In the genomic region with DNA sequence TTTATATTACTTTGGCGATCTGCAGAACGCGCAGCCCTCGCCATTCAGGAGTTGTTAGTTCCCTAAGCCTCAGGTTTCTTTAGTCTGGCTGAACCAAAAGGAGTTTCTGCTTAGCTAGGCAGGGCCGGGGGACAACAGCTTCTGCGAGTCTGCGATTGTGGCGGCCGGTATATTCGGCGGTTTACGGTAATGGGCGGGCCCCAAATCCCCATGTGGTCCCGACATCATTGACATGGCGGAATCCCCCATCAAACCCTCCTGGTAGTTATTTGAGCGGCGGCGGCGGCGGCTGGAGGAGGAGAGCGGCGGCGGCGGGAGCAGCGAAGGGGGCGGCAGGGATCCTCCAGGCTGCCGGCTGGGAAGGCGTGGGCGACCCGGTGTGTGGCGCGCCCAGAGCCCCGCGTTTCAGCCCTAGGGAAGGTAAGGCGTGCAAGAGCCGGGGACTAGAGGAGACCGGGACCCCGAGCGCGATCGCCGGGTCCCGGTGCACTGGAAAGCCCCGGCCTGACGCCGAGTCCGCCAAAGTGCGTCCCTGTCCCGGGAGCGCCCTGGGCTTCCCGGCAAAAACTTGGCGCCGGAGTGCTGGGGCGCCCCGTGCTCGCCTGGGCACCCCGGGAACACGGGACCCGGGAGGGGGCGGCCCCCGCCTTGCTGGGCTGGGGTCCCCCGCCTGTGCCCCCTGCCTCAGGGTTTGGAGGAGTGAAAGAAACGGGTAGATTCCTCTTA, we compare ENCODE assay signal across 1 cellular context.
A peak's percentile ranks its signal among the peaks of the same experiment; 100 is the strongest.
TF ChIP-seq lines count a peak whose summit lies in the region.

A gene (plus strand): TSS at position 227 of the 726 bp plus-strand sequence. CDS start 72,902 bp downstream, outside the sequence.

TF ChIP-seq in HepG2, 621 proteins besides CTCF, POLR2A, EP300 and RAD21 (continued from another document and continues in another):
- TF ChIP-seq, protein P1, sequence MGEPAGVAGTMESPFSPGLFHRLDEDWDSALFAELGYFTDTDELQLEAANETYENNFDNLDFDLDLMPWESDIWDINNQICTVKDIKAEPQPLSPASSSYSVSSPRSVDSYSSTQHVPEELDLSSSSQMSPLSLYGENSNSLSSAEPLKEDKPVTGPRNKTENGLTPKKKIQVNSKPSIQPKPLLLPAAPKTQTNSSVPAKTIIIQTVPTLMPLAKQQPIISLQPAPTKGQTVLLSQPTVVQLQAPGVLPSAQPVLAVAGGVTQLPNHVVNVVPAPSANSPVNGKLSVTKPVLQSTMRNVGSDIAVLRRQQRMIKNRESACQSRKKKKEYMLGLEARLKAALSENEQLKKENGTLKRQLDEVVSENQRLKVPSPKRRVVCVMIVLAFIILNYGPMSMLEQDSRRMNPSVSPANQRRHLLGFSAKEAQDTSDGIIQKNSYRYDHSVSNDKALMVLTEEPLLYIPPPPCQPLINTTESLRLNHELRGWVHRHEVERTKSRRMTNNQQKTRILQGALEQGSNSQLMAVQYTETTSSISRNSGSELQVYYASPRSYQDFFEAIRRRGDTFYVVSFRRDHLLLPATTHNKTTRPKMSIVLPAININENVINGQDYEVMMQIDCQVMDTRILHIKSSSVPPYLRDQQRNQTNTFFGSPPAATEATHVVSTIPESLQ (CRISPR knock-in tag; conservative IDR thresholded peaks at IDR 0.05), result no peak
- no peak for TF ChIP-seq ZNF703 (CRISPR knock-in tag; IDR thresholded peaks at IDR 0.05; ENCODE audit: borderline replicate concordance)
- TF ChIP-seq ZNF878 (CRISPR knock-in tag; IDR thresholded peaks at IDR 0.05), result 0 out of 2 replicates have a peak, but pooled peaks have one; percentile 32
- TF ChIP-seq, protein P2, sequence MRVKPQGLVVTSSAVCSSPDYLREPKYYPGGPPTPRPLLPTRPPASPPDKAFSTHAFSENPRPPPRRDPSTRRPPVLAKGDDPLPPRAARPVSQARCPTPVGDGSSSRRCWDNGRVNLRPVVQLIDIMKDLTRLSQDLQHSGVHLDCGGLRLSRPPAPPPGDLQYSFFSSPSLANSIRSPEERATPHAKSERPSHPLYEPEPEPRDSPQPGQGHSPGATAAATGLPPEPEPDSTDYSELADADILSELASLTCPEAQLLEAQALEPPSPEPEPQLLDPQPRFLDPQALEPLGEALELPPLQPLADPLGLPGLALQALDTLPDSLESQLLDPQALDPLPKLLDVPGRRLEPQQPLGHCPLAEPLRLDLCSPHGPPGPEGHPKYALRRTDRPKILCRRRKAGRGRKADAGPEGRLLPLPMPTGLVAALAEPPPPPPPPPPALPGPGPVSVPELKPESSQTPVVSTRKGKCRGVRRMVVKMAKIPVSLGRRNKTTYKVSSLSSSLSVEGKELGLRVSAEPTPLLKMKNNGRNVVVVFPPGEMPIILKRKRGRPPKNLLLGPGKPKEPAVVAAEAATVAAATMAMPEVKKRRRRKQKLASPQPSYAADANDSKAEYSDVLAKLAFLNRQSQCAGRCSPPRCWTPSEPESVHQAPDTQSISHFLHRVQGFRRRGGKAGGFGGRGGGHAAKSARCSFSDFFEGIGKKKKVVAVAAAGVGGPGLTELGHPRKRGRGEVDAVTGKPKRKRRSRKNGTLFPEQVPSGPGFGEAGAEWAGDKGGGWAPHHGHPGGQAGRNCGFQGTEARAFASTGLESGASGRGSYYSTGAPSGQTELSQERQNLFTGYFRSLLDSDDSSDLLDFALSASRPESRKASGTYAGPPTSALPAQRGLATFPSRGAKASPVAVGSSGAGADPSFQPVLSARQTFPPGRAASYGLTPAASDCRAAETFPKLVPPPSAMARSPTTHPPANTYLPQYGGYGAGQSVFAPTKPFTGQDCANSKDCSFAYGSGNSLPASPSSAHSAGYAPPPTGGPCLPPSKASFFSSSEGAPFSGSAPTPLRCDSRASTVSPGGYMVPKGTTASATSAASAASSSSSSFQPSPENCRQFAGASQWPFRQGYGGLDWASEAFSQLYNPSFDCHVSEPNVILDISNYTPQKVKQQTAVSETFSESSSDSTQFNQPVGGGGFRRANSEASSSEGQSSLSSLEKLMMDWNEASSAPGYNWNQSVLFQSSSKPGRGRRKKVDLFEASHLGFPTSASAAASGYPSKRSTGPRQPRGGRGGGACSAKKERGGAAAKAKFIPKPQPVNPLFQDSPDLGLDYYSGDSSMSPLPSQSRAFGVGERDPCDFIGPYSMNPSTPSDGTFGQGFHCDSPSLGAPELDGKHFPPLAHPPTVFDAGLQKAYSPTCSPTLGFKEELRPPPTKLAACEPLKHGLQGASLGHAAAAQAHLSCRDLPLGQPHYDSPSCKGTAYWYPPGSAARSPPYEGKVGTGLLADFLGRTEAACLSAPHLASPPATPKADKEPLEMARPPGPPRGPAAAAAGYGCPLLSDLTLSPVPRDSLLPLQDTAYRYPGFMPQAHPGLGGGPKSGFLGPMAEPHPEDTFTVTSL (CRISPR knock-in tag; IDR thresholded peaks at IDR 0.05; ENCODE audit: borderline replicate concordance), result peak; percentile 15; the same call in 1 of the 2 replicates
- TF ChIP-seq KLF11 (CRISPR knock-in tag; IDR thresholded peaks at IDR 0.05), result peak; percentile 91
- TF ChIP-seq, protein P3, sequence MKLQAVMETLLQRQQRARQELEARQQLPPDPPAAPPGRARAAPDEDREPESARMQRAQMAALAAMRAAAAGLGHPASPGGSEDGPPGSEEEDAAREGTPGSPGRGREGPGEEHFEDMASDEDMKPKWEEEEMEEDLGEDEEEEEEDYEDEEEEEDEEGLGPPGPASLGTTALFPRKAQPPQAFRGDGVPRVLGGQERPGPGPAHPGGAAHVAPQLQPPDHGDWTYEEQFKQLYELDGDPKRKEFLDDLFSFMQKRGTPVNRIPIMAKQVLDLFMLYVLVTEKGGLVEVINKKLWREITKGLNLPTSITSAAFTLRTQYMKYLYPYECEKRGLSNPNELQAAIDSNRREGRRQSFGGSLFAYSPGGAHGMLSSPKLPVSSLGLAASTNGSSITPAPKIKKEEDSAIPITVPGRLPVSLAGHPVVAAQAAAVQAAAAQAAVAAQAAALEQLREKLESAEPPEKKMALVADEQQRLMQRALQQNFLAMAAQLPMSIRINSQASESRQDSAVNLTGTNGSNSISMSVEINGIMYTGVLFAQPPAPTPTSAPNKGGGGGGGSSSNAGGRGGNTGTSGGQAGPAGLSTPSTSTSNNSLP (IDR thresholded peaks at IDR 0.05; ENCODE audit: low read depth, low read length), result peak; percentile 55; the same call in 1 of the 2 replicates
- no peak; the same call in 1 of the 2 replicates for TF ChIP-seq TMF1 (CRISPR knock-in tag; IDR thresholded peaks at IDR 0.05; ENCODE audit: low read depth)
- TF ChIP-seq, protein P4, sequence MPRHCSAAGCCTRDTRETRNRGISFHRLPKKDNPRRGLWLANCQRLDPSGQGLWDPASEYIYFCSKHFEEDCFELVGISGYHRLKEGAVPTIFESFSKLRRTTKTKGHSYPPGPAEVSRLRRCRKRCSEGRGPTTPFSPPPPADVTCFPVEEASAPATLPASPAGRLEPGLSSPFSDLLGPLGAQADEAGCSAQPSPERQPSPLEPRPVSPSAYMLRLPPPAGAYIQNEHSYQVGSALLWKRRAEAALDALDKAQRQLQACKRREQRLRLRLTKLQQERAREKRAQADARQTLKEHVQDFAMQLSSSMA (CRISPR knock-in tag; IDR thresholded peaks at IDR 0.05), result 0 out of 2 replicates have a peak, but pooled peaks have one; percentile 22
- TF ChIP-seq SETDB1 (CRISPR knock-in tag; IDR thresholded peaks at IDR 0.05; ENCODE audit: borderline replicate concordance), result no peak
- TF ChIP-seq, protein P5, sequence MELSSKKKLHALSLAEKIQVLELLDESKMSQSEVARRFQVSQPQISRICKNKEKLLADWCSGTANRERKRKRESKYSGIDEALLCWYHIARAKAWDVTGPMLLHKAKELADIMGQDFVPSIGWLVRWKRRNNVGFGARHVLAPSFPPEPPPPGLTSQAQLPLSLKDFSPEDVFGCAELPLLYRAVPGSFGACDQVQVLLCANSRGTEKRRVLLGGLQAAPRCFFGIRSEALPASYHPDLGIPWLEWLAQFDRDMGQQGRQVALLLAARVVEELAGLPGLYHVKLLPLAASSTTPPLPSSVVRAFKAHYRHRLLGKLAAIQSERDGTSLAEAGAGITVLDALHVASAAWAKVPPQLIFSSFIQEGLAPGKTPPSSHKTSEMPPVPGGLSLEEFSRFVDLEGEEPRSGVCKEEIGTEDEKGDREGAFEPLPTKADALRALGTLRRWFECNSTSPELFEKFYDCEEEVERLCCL (CRISPR knock-in tag; IDR thresholded peaks at IDR 0.05; ENCODE audit: borderline replicate concordance), result no peak
- TF ChIP-seq RFX5 (IDR thresholded peaks at IDR 0.05; ENCODE audit: low read depth, low read length), result 0 out of 2 replicates have a peak, but pooled peaks have one; percentile 11
- no peak for TF ChIP-seq PAX8 (CRISPR knock-in tag; IDR thresholded peaks at IDR 0.05; ENCODE audit: borderline replicate concordance)
- TF ChIP-seq RFXANK (CRISPR knock-in tag; IDR thresholded peaks at IDR 0.05), result 0 out of 2 replicates have a peak, but pooled peaks have one; percentile 22
- TF ChIP-seq ARNTL (CRISPR knock-in tag; IDR thresholded peaks at IDR 0.05), result no peak
- TF ChIP-seq HOXA5 (CRISPR knock-in tag; IDR thresholded peaks at IDR 0.05), result peak; percentile 69; the same call in 1 of the 2 replicates
- TF ChIP-seq FOSL1 (CRISPR knock-in tag; IDR thresholded peaks at IDR 0.05; ENCODE audit: borderline replicate concordance), result no peak
- TF ChIP-seq, protein P6, sequence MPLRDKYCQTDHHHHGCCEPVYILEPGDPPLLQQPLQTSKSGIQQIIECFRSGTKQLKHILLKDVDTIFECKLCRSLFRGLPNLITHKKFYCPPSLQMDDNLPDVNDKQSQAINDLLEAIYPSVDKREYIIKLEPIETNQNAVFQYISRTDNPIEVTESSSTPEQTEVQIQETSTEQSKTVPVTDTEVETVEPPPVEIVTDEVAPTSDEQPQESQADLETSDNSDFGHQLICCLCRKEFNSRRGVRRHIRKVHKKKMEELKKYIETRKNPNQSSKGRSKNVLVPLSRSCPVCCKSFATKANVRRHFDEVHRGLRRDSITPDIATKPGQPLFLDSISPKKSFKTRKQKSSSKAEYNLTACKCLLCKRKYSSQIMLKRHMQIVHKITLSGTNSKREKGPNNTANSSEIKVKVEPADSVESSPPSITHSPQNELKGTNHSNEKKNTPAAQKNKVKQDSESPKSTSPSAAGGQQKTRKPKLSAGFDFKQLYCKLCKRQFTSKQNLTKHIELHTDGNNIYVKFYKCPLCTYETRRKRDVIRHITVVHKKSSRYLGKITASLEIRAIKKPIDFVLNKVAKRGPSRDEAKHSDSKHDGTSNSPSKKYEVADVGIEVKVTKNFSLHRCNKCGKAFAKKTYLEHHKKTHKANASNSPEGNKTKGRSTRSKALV (CRISPR knock-in tag; IDR thresholded peaks at IDR 0.05), result 0 out of 2 replicates have a peak, but pooled peaks have one; percentile 54
- peak; percentile 34; the same call in 1 of the 2 replicates for TF ChIP-seq ZNF263 (CRISPR knock-in tag; IDR thresholded peaks at IDR 0.05)
- TF ChIP-seq ZNF572 (CRISPR knock-in tag; IDR thresholded peaks at IDR 0.05), result no peak
- no peak for TF ChIP-seq NFRKB (IDR thresholded peaks at IDR 0.05)
- TF ChIP-seq FOXA1 (IDR thresholded peaks at IDR 0.05), result no peak
- TF ChIP-seq FOXA1 (CRISPR knock-in tag; IDR thresholded peaks at IDR 0.05), result peak; percentile 51
- TF ChIP-seq, protein P7, sequence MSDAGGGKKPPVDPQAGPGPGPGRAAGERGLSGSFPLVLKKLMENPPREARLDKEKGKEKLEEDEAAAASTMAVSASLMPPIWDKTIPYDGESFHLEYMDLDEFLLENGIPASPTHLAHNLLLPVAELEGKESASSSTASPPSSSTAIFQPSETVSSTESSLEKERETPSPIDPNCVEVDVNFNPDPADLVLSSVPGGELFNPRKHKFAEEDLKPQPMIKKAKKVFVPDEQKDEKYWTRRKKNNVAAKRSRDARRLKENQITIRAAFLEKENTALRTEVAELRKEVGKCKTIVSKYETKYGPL (CRISPR knock-in tag; IDR thresholded peaks at IDR 0.05), result no peak; the same call in 1 of the 2 replicates
- no peak; the same call in 1 of the 2 replicates for TF ChIP-seq ZNF296 (CRISPR knock-in tag; conservative IDR thresholded peaks at IDR 0.05)
- TF ChIP-seq ZFX (CRISPR knock-in tag; IDR thresholded peaks at IDR 0.05; ENCODE audit: low read depth), result peak; percentile 19; the same call in 1 of the 2 replicates
- TF ChIP-seq ZNF12 (CRISPR knock-in tag; IDR thresholded peaks at IDR 0.05), result no peak
- TF ChIP-seq SP140L (CRISPR knock-in tag; IDR thresholded peaks at IDR 0.05; ENCODE audit: borderline replicate concordance), result no peak
- no peak for TF ChIP-seq NCOA5 (CRISPR knock-in tag; IDR thresholded peaks at IDR 0.05)
- TF ChIP-seq GTF2F1 (IDR thresholded peaks at IDR 0.05; ENCODE audit: low read length), result 0 out of 2 replicates have a peak, but pooled peaks have one; percentile 75
- peak; percentile 78 for TF ChIP-seq SP4 (CRISPR knock-in tag; IDR thresholded peaks at IDR 0.05)
- no peak for TF ChIP-seq GTF3A (CRISPR knock-in tag; conservative IDR thresholded peaks at IDR 0.05)
- 0 out of 2 replicates have a peak, but pooled peaks have one; percentile 26 for TF ChIP-seq SMAD1 (CRISPR knock-in tag; IDR thresholded peaks at IDR 0.05; ENCODE audit: borderline replicate concordance, low read depth)
- TF ChIP-seq KMT2B (CRISPR knock-in tag; IDR thresholded peaks at IDR 0.05), result no peak; the same call in 1 of the 2 replicates
- no peak for TF ChIP-seq TBX3 (IDR thresholded peaks at IDR 0.05; ENCODE audit: borderline replicate concordance)
- TF ChIP-seq ZKSCAN8 (CRISPR knock-in tag; IDR thresholded peaks at IDR 0.05; ENCODE audit: borderline replicate concordance), result 0 out of 2 replicates have a peak, but pooled peaks have one; percentile 28
- TF ChIP-seq, protein P8, sequence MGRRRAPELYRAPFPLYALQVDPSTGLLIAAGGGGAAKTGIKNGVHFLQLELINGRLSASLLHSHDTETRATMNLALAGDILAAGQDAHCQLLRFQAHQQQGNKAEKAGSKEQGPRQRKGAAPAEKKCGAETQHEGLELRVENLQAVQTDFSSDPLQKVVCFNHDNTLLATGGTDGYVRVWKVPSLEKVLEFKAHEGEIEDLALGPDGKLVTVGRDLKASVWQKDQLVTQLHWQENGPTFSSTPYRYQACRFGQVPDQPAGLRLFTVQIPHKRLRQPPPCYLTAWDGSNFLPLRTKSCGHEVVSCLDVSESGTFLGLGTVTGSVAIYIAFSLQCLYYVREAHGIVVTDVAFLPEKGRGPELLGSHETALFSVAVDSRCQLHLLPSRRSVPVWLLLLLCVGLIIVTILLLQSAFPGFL (CRISPR knock-in tag; IDR thresholded peaks at IDR 0.05), result no peak
- TF ChIP-seq KLF15 (CRISPR knock-in tag; IDR thresholded peaks at IDR 0.05; ENCODE audit: borderline replicate concordance), result no peak
- TF ChIP-seq SIX4 (CRISPR knock-in tag; IDR thresholded peaks at IDR 0.05), result 0 out of 2 replicates have a peak, but pooled peaks have one; percentile 26
- peak; percentile 51; the same call in 1 of the 2 replicates for TF ChIP-seq PHF21A (CRISPR knock-in tag; IDR thresholded peaks at IDR 0.05)
- TF ChIP-seq ZNF850 (CRISPR knock-in tag; conservative IDR thresholded peaks at IDR 0.05), result no peak
- no peak for TF ChIP-seq JUND (CRISPR knock-in tag; IDR thresholded peaks at IDR 0.05)
- TF ChIP-seq ARNT (IDR thresholded peaks at IDR 0.05), result no peak
- TF ChIP-seq CCAR2 (optimal IDR thresholded peaks at IDR 0.05; ENCODE audit: low read depth, low read length), result no peak
